In the genomic region with DNA sequence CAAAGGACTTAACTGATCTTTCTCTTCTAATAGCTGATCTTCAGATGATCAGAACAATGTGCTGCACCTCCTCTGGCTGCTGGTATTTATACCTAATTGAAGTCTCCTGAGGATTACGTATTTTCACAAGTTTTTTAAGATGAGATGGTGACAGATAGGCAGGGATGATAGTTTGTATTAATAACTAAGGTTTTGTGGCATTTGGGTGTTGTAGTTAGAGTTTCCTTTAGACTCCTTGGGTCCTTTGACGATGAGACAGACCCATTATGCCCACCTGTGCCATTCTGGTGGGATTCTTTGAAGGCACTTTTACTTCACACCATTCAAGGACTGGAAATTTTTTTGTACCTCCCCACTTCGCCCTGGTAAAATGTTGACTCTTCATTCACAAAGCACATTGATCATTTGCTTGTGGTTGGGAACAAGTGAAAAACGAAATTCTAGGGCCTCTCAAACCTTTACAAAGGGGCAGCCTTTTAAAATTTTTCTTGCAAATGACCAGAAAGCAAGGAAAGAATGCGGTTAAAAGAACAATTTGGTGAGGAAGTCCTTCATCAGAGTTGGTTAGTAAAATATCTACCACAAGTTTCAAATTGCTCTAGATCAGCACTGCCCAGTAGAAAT, we compare ENCODE assay signal across 14 cellular contexts. TPM values are rescaled to one million over a fixed set of nuclear protein-coding genes. Genes with fewer than 3 reads are reported as not detected.
DNase-seq lines count a peak whose midpoint lies in the region; ATAC-seq and TF ChIP-seq lines count a peak whose summit lies in the region.
"Had no signal": no experiment of that assay in that cellular context is flagged by ENCODE, and none has a peak within 500 bp of the region (broad histone marks: within the 10 kb centered on the region; RNA-seq: fewer than 3 reads in every experiment).

A gene (minus strand): TSS at position 60 of the 624 bp plus-strand sequence. CDS start 125 bp downstream, outside the sequence.

- peaks cover 0 to 4% of the 10 kb centered on the region in 2 donors for H3K36me3 Mint-ChIP-seq in activated naive CD4-positive, alpha-beta T cell treated with anti-CD3 and anti-CD28 coated beads, Interleukin-2, amount 50 U/mL, for 72 hours

- DNase-seq in activated naive CD4-positive, alpha-beta T cell treated with anti-CD3 and anti-CD28 coated beads, Interleukin-2, amount 50 U/mL, for 72 hours (ENCODE audit: low spot score in 2 of 2): no peak
- no peak for DNase-seq in kidney tubule cell (ENCODE audit: low spot score)
- no peak for DNase-seq in vagina (ENCODE audit: extremely low spot score in 2 of 2)
- DNase-seq in gastrocnemius medialis: no peak
- DNase-seq in Ammon's horn (ENCODE audit: low spot score): no peak
- DNase-seq: activated CD4-positive, CD25-positive, alpha-beta regulatory T cell treated with anti-CD3 and anti-CD28 coated beads, Interleukin-2, amount 50 U/mL, for 72 hours; brain microvascular endothelial cell; Karpas-422; NCI-H2171 had no signal

- ATAC-seq in GM18498 (IDR thresholded peaks at IDR 0.05; ENCODE audit: unreplicated experiment) (peak; percentile 62), GM19452 (IDR thresholded peaks at IDR 0.05; ENCODE audit: unreplicated experiment) (peak; percentile 51), HG03095 (IDR thresholded peaks at IDR 0.05; ENCODE audit: unreplicated experiment) (peak; percentile 53), gastrocnemius medialis (no peak)
- peak in 1 of 2 donors; percentile 8 for ATAC-seq in activated naive CD4-positive, alpha-beta T cell treated with anti-CD3 and anti-CD28 coated beads, Interleukin-2, amount 50 U/mL, for 72 hours
- ATAC-seq: sciatic nerve had no signal

- intact Hi-C loops in vagina (cut with DNase I): no loop called here
- intact Hi-C loops in gastrocnemius medialis (cut with DNase I; ENCODE audit: low total_unique reads): loop anchor here (2.0 kb wide), 1 partner anchor 119 kb away; no protein-coding TSS in a partner anchor

- in situ Hi-C loops in gastrocnemius medialis (cut with MboI; ENCODE audit: low sequenced_read_pairs in 4 of 4): loop anchor here in 1 of 4 donors (25.0 kb wide), 1 partner anchor 97 kb away; no protein-coding TSS in a partner anchor

- peak within 1 kb of the TSS in 1 of 2 donors; percentile 53 for H3K27ac Mint-ChIP-seq in activated naive CD4-positive, alpha-beta T cell treated with anti-CD3 and anti-CD28 coated beads, Interleukin-2, amount 50 U/mL, for 72 hours

- TF ChIP-seq CTCF in vagina (IDR thresholded peaks at IDR 0.05): no peak
- no peak for TF ChIP-seq CTCF in gastrocnemius medialis (IDR thresholded peaks at IDR 0.05 in 4 of 5, conservative IDR thresholded peaks at IDR 0.05 in 1 of 5)

- H3K9me3 ChIP-seq in vagina (no peaks in the 10 kb centered on the region), gastrocnemius medialis (no peaks in the 10 kb centered on the region)

- no peak within 1 kb of the TSS for H3K27ac ChIP-seq in vagina
- no peak within 1 kb of the TSS for H3K27ac ChIP-seq in gastrocnemius medialis
- H3K27ac ChIP-seq: brain microvascular endothelial cell, epithelial cell of prostate had no signal

- TF ChIP-seq POLR2A in vagina (IDR thresholded peaks at IDR 0.05) (no peak), gastrocnemius medialis (IDR thresholded peaks at IDR 0.05) (no peak)

- no peaks in the 10 kb centered on the region for H3K4me1 ChIP-seq in vagina
- no peaks in the 10 kb centered on the region for H3K4me1 ChIP-seq in gastrocnemius medialis

- H3K4me3 ChIP-seq in vagina (no peak within 1 kb of the TSS), gastrocnemius medialis (no peak within 1 kb of the TSS)

- no peaks in the 10 kb centered on the region for H3K9me3 Mint-ChIP-seq in activated naive CD4-positive, alpha-beta T cell treated with anti-CD3 and anti-CD28 coated beads, Interleukin-2, amount 50 U/mL, for 72 hours

- H3K36me3 ChIP-seq in vagina: no peaks in the 10 kb centered on the region
- no peaks in the 10 kb centered on the region for H3K36me3 ChIP-seq in gastrocnemius medialis
- H3K36me3 ChIP-seq: brain microvascular endothelial cell had no signal

- no peaks in the 10 kb centered on the region for H3K27me3 ChIP-seq in vagina
- no peaks in the 10 kb centered on the region for H3K27me3 ChIP-seq in gastrocnemius medialis
- H3K27me3 ChIP-seq: brain microvascular endothelial cell had no signal

RNA-seq across cellular contexts. Expression of the gene that starts here (rescaled TPM):
- total RNA-seq in activated naive CD4-positive, alpha-beta T cell treated with anti-CD3 and anti-CD28 coated beads, Interleukin-2, amount 50 U/mL, for 72 hours: 10 to 100 TPM; 53.0 to 69.4 TPM
- total RNA-seq in vagina: not detected
- not detected for total RNA-seq in gastrocnemius medialis

Comparison
In these comparisons a context has a peak if more than half of its experiments do, and no peak if none do; other contexts are left out.
1. RNA of the gene that starts here (total RNA-seq): 53.0 to 69.4 TPM in activated naive CD4-positive, alpha-beta T cell treated with anti-CD3 and anti-CD28 coated beads, Interleukin-2, amount 50 U/mL, for 72 hours; not detected in vagina (single experiment) and not detected in gastrocnemius medialis; every median in the first group is over 10 times any median in the second.
2. ATAC-seq: peak in GM18498 (single experiment), GM19452 (single experiment) and HG03095 (single experiment); none in gastrocnemius medialis (0 of 2).